Comparison of ENCODE assay signal across 8 cellular contexts in genomic region chr5:151699071-151699901, GRCh38. TPM values are rescaled to one million over a fixed set of nuclear protein-coding genes. Genes with fewer than 3 reads are reported as not detected.
DNase-seq lines count a peak whose midpoint lies in the region; ATAC-seq and TF ChIP-seq lines count a peak whose summit lies in the region.

No MANE protein-coding gene starts in this region.

- peak; percentile 89 for ATAC-seq in Right ventricle myocardium inferior

- no peaks in the 10 kb centered on the region for H3K9me3 Mint-ChIP-seq in activated CD4-positive, alpha-beta T cell treated with anti-CD3 and anti-CD28 coated beads, Interleukin-2, amount 10 ng/mL, durations not matched to agents 24 days and 14 days

- TF ChIP-seq CTCF in WI38 (IDR thresholded peaks at IDR 0.05; ENCODE audit: low read depth, low read length) (no peak), prostate gland (IDR thresholded peaks at IDR 0.05) (no peak), MM.1S (IDR thresholded peaks at IDR 0.05; ENCODE audit: low read length) (no peak)

- WGBS in prostate gland: 57% methylated on average over 13 of the region's 13 CpGs

- H3K27me3 Mint-ChIP-seq in activated CD4-positive, alpha-beta T cell treated with anti-CD3 and anti-CD28 coated beads, Interleukin-2, amount 10 ng/mL, durations not matched to agents 24 days and 14 days: peaks cover 3% of the 10 kb centered on the region

- no peaks in the 10 kb centered on the region for H3K9me2 ChIP-seq in MM.1S (replicated peaks; ENCODE audit: insufficient read depth, low read length)

- H3K4me1 Mint-ChIP-seq in activated CD4-positive, alpha-beta T cell treated with anti-CD3 and anti-CD28 coated beads, Interleukin-2, amount 10 ng/mL, durations not matched to agents 24 days and 14 days: no peaks in the 10 kb centered on the region

- H3K27me3 ChIP-seq in prostate gland (replicated peaks; ENCODE audit: insufficient read depth) (peaks cover 2% of the 10 kb centered on the region), MM.1S (replicated peaks; ENCODE audit: insufficient read depth, low read length) (no peaks in the 10 kb centered on the region)

- H3K27ac Mint-ChIP-seq in activated CD4-positive, alpha-beta T cell treated with anti-CD3 and anti-CD28 coated beads, Interleukin-2, amount 10 ng/mL, durations not matched to agents 24 days and 14 days: no peak overlapping the region

- H3K9me3 ChIP-seq in prostate gland (no peaks in the 10 kb centered on the region), MM.1S (replicated peaks; ENCODE audit: insufficient read depth, low read length) (no peaks in the 10 kb centered on the region)

- H3K4me3 Mint-ChIP-seq in activated CD4-positive, alpha-beta T cell treated with anti-CD3 and anti-CD28 coated beads, Interleukin-2, amount 10 ng/mL, durations not matched to agents 24 days and 14 days: no peak overlapping the region

- H3K79me2 ChIP-seq in MM.1S (ENCODE audit: low read length): no peaks in the 10 kb centered on the region

- H2AFZ ChIP-seq in MM.1S (ENCODE audit: low read length): no peak overlapping the region

- H3K9ac ChIP-seq in MM.1S (ENCODE audit: low read length): no peak overlapping the region

- peak; percentile 100 for DNase-seq in EH (ENCODE audit: low read depth)
- DNase-seq in Right ventricle myocardium inferior (ENCODE audit: missing footprints): peak; percentile 86
- DNase-seq in prostate gland (ENCODE audit: low spot score): no peak
- no peak for DNase-seq in activated naive CD4-positive, alpha-beta T cell treated with Interleukin-2 at 50 U/mL for 16 hours
- no peak for DNase-seq in activated effector memory CD4-positive, alpha-beta T cell treated with Interleukin-2 at 50 U/mL for 16 hours
- no peak for DNase-seq in MM.1S
- DNase-seq in activated CD4-positive, alpha-beta T cell treated with anti-CD3 and anti-CD28 coated beads, Interleukin-2, amount 10 ng/mL, durations not matched to agents 24 days and 14 days: no peak

- H3K36me3 Mint-ChIP-seq in activated CD4-positive, alpha-beta T cell treated with anti-CD3 and anti-CD28 coated beads, Interleukin-2, amount 10 ng/mL, durations not matched to agents 24 days and 14 days (ENCODE audit: low read depth): no peaks in the 10 kb centered on the region

- peak overlapping the region; percentile 36 to 65 for H3K27ac ChIP-seq in prostate gland
- no peak overlapping the region for H3K27ac ChIP-seq in MM.1S (ENCODE audit: low read length)

- H3K4me2 ChIP-seq in MM.1S (ENCODE audit: low read depth, low read length): no peak overlapping the region

- no peak for TF ChIP-seq POLR2A in prostate gland (IDR thresholded peaks at IDR 0.05)

- H3K4me3 ChIP-seq in WI38 (ENCODE audit: low read depth, low read length) (0 out of 2 replicates have a peak overlapping the region, but pooled peaks have one; percentile 9), prostate gland (no peak overlapping the region), MM.1S (ENCODE audit: low read length) (no peak overlapping the region)

- H3K36me3 ChIP-seq in prostate gland (no peaks in the 10 kb centered on the region), MM.1S (replicated peaks; ENCODE audit: insufficient read depth, low read length) (no peaks in the 10 kb centered on the region)

- H4K20me1 ChIP-seq in MM.1S (ENCODE audit: insufficient read depth, low read length): no peaks in the 10 kb centered on the region

- H3K4me1 ChIP-seq in prostate gland (replicated peaks) (no peaks in the 10 kb centered on the region), MM.1S (ENCODE audit: low read length) (peaks cover 19% of the 10 kb centered on the region)

- intact Hi-C loops in Right ventricle myocardium inferior (cut with DNase I): loop anchor here (5.0 kb wide), 1 partner anchor 37 kb away; no protein-coding TSS in a partner anchor
- intact Hi-C loops in prostate gland (cut with DNase I): no loop called here
- intact Hi-C loops in activated CD4-positive, alpha-beta T cell treated with anti-CD3 and anti-CD28 coated beads, Interleukin-2, amount 10 ng/mL, durations not matched to agents 24 days and 14 days (cut with micrococcal nuclease): no loop called here

- H3F3A ChIP-seq in MM.1S (ENCODE audit: insufficient read depth, low read length): no peaks in the 10 kb centered on the region

RNA-seq across cellular contexts. Expression of gene SPARC, which starts 12.6 kb away (rescaled TPM):
- total RNA-seq in Right ventricle myocardium inferior (517 TPM), prostate gland (1,000 to 10,000 TPM in 1 of 2 donors, 100 to 1,000 TPM in 1; 101 to 2,249 TPM)
- total RNA-seq in activated CD4-positive, alpha-beta T cell treated with anti-CD3 and anti-CD28 coated beads, Interleukin-2, amount 10 ng/mL, durations not matched to agents 24 days and 14 days: not detected in 2 replicates

RNA-seq across cellular contexts. Expression of gene ATOX1, which starts 59.1 kb away (rescaled TPM):
- total RNA-seq in Right ventricle myocardium inferior (69.5 TPM), prostate gland (100 to 1,000 TPM in 1 of 2 donors, 10 to 100 TPM in 1; 97.8 to 163 TPM)
- total RNA-seq in activated CD4-positive, alpha-beta T cell treated with anti-CD3 and anti-CD28 coated beads, Interleukin-2, amount 10 ng/mL, durations not matched to agents 24 days and 14 days: 75.6 and 78.4 TPM in 2 replicates

Comparison
In these comparisons a context has a peak if more than half of its experiments do, and no peak if none do; other contexts are left out.
1. DNase-seq: peak in EH (single experiment) and Right ventricle myocardium inferior (single experiment); none in prostate gland (single experiment), activated naive CD4-positive, alpha-beta T cell treated with Interleukin-2 at 50 U/mL for 16 hours (single experiment), activated effector memory CD4-positive, alpha-beta T cell treated with Interleukin-2 at 50 U/mL for 16 hours (single experiment), MM.1S (single experiment) and activated CD4-positive, alpha-beta T cell treated with anti-CD3 and anti-CD28 coated beads, Interleukin-2, amount 10 ng/mL, durations not matched to agents 24 days and 14 days (single experiment).
2. RNA of gene SPARC, which starts 12.6 kb away (total RNA-seq): 101 to 2,249 TPM in prostate gland and 517 TPM in Right ventricle myocardium inferior (single experiment); not detected in activated CD4-positive, alpha-beta T cell treated with anti-CD3 and anti-CD28 coated beads, Interleukin-2, amount 10 ng/mL, durations not matched to agents 24 days and 14 days; every median in the first group is over 10 times any median in the second.